In genomic region chr4:153495480-153496206, GRCh38 we compare ENCODE assay signal across 14 cellular contexts. TPM values are rescaled to one million over a fixed set of nuclear protein-coding genes. Genes with fewer than 3 reads are reported as not detected.
DNase-seq lines count a peak whose midpoint lies in the region; ATAC-seq, FAIRE-seq and TF ChIP-seq lines count a peak whose summit lies in the region.
"Had no signal": no experiment of that assay in that cellular context is flagged by ENCODE, and none has a peak within 500 bp of the region (broad histone marks: within the 10 kb centered on the region; RNA-seq: fewer than 3 reads in every experiment).

No MANE protein-coding gene starts in this region.

- H2AFZ ChIP-seq in mesenchymal stem cell (ENCODE audit: low read depth, low read length), result no peak overlapping the region

- H2BK120ac ChIP-seq in mesenchymal stem cell (ENCODE audit: low read depth, low read length), result no peak overlapping the region

- peaks cover 17% of the 10 kb centered on the region for H3K4me1 Mint-ChIP-seq in CD14-positive monocyte
- peaks cover 89% of the 10 kb centered on the region for H3K4me1 Mint-ChIP-seq in activated naive CD8-positive, alpha-beta T cell (ENCODE audit: low read depth)
- peaks cover 75 to 96% (median 89%) of the 10 kb centered on the region in 7 donors for H3K4me1 Mint-ChIP-seq in naive thymus-derived CD4-positive, alpha-beta T cell

- H3K4me2 ChIP-seq in mesenchymal stem cell (ENCODE audit: low read length, poor library complexity, severe bottlenecking), result no peak overlapping the region

- H3K18ac ChIP-seq in mesenchymal stem cell (ENCODE audit: low read depth in 1 of 2, low read length in 2 of 2), result no peak overlapping the region

- H3K9me3 Mint-ChIP-seq in CD14-positive monocyte, result no peaks in the 10 kb centered on the region
- no peaks in the 10 kb centered on the region for H3K9me3 Mint-ChIP-seq in activated naive CD8-positive, alpha-beta T cell (ENCODE audit: low read depth)
- H3K9me3 Mint-ChIP-seq in naive thymus-derived CD4-positive, alpha-beta T cell, result peaks cover 0 to 3% (median 0%) of the 10 kb centered on the region in 11 donors

- no peak overlapping the region for H4K8ac ChIP-seq in mesenchymal stem cell (ENCODE audit: low read length)

- intact Hi-C loops in CD14-positive monocyte (cut with micrococcal nuclease), result no loop called here
- intact Hi-C loops in naive thymus-derived CD4-positive, alpha-beta T cell (cut with micrococcal nuclease), result loop anchor here in 1 of 2 donors (2.0 kb wide), 1 partner anchor 79 kb away; no protein-coding TSS in a partner anchor

- no peaks in the 10 kb centered on the region for H3K9me3 ChIP-seq in naive thymus-derived CD4-positive, alpha-beta T cell (ENCODE audit: control insufficient read depth in 2 of 3, low read length in 3 of 3)
- H3K9me3 ChIP-seq in mesenchymal stem cell (ENCODE audit: control insufficient read depth, low read length), result no peaks in the 10 kb centered on the region
- H3K9me3 ChIP-seq: Peyer's patch had no signal

- no peak for DNase-seq in CD14-positive monocyte (ENCODE audit: low spot score)
- no peak for DNase-seq in GM19239 (ENCODE audit: insufficient read length, low spot score)
- DNase-seq in naive thymus-derived CD4-positive, alpha-beta T cell, result peak in 4 of 9 donors; percentile 18 to 39 (median 35)
- no peak for DNase-seq in NCI-H146 treated with DMSO at 0.1 percent for 48 hours (lab: John Stamatoyannopoulos, UW; ENCODE audit: unreplicated experiment)
- DNase-seq in NCI-H1694 (lab: John Stamatoyannopoulos, UW), result no peak
- no peak for DNase-seq in NAMALWA (ENCODE audit: low spot score)
- no peak for DNase-seq in mesenchymal stem cell
- DNase-seq: activated T-cell treated with anti-CD3 and anti-CD28 coated beads, Interleukin-2, amount 50 U/mL, for 48 hours; cerebellar nuclear complex; NCI-H226; Peyer's patch; stimulated activated CD4-positive, alpha-beta T cell treated with anti-CD3 and anti-CD28 coated beads, Interleukin-2, amount 100 ng/mL, for 24 hours had no signal

- no peak for TF ChIP-seq CTCF in CD14-positive monocyte (IDR thresholded peaks at IDR 0.05)

- no peaks in the 10 kb centered on the region for H3K27me3 ChIP-seq in naive thymus-derived CD4-positive, alpha-beta T cell (ENCODE audit: control insufficient read depth in 2 of 2, insufficient read depth in 2 of 2, low read length in 2 of 2)
- no peaks in the 10 kb centered on the region for H3K27me3 ChIP-seq in mesenchymal stem cell (ENCODE audit: control insufficient read depth in 1 of 2, insufficient read depth in 1 of 2, low read length in 2 of 2)
- H3K27me3 ChIP-seq: Peyer's patch had no signal

- H3K27ac ChIP-seq in naive thymus-derived CD4-positive, alpha-beta T cell (ENCODE audit: low read depth, low read length), result peak overlapping the region; percentile 83
- H3K27ac ChIP-seq in mesenchymal stem cell (ENCODE audit: low read length, poor library complexity, severe bottlenecking), result no peak overlapping the region
- H3K27ac ChIP-seq: C4-2B had no signal

- no peak overlapping the region for H2BK5ac ChIP-seq in mesenchymal stem cell (ENCODE audit: low read depth, low read length, poor library complexity, severe bottlenecking)

- H3K4me3 Mint-ChIP-seq in CD14-positive monocyte, result no peak overlapping the region
- H3K4me3 Mint-ChIP-seq in activated naive CD8-positive, alpha-beta T cell, result peak overlapping the region; percentile 64
- H3K4me3 Mint-ChIP-seq in naive thymus-derived CD4-positive, alpha-beta T cell, result peak overlapping the region; percentile 61 to 85 (median 78)

- H3K23ac ChIP-seq in mesenchymal stem cell (ENCODE audit: low read length in 2 of 2), result no peak overlapping the region

- H3K27ac Mint-ChIP-seq in CD14-positive monocyte, result peak overlapping the region in 5 of 7 donors; percentile 1 to 79 (median 21)
- H3K27ac Mint-ChIP-seq in activated naive CD8-positive, alpha-beta T cell, result peak overlapping the region; percentile 98
- H3K27ac Mint-ChIP-seq in naive thymus-derived CD4-positive, alpha-beta T cell, result peak overlapping the region; percentile 93 to 100 (median 98)

- H3K4me3 ChIP-seq in naive thymus-derived CD4-positive, alpha-beta T cell (ENCODE audit: low read length), result no peak overlapping the region
- no peak overlapping the region for H3K4me3 ChIP-seq in mesenchymal stem cell (ENCODE audit: insufficient read depth in 1 of 2, low read depth in 1 of 2, low read length in 2 of 2)
- H3K4me3 ChIP-seq: Peyer's patch had no signal

- no peak overlapping the region for H3K4ac ChIP-seq in mesenchymal stem cell (ENCODE audit: low read depth in 1 of 2, low read length in 2 of 2)

- H3K36me3 ChIP-seq in naive thymus-derived CD4-positive, alpha-beta T cell (ENCODE audit: control insufficient read depth in 2 of 3, insufficient read depth in 3 of 3, low read length in 3 of 3), result no peaks in the 10 kb centered on the region
- no peaks in the 10 kb centered on the region for H3K36me3 ChIP-seq in mesenchymal stem cell (ENCODE audit: control insufficient read depth in 1 of 2, insufficient read depth in 2 of 2, low read depth in 1 of 2, low read length in 2 of 2)
- H3K36me3 ChIP-seq: Peyer's patch had no signal

- no peak for ATAC-seq in naive thymus-derived CD4-positive, alpha-beta T cell

- peak; percentile 74 for FAIRE-seq in GM19239 (lab: Jason Lieb, UNC)

- 91% methylated on average over 8 of the region's 9 CpGs for WGBS in mesenchymal stem cell

- peaks cover 52 to 67% of the 10 kb centered on the region in 2 donors for H3K36me3 Mint-ChIP-seq in CD14-positive monocyte
- peaks cover 11% of the 10 kb centered on the region for H3K36me3 Mint-ChIP-seq in activated naive CD8-positive, alpha-beta T cell
- peaks cover 4 to 17% (median 8%) of the 10 kb centered on the region in 5 donors for H3K36me3 Mint-ChIP-seq in naive thymus-derived CD4-positive, alpha-beta T cell

- POLR2A ChIA-PET in naive thymus-derived CD4-positive, alpha-beta T cell (lab: Charles Lee), result interaction anchor here (0.6 to 5.0 kb wide), 13 partner anchors 9 to 443 kb away, joined by 3 to 93 read pairs (median 4); partner anchors contain the start of gene TMEM131L

- no peak overlapping the region for H2BK15ac ChIP-seq in mesenchymal stem cell (ENCODE audit: low read depth, poor library complexity, severe bottlenecking)

- no peak overlapping the region for H4K91ac ChIP-seq in mesenchymal stem cell (ENCODE audit: low read length)

- no peaks in the 10 kb centered on the region for H3K27me3 Mint-ChIP-seq in CD14-positive monocyte (ENCODE audit: low read depth in 3 of 3)
- H3K27me3 Mint-ChIP-seq in activated naive CD8-positive, alpha-beta T cell, result no peaks in the 10 kb centered on the region
- H3K27me3 Mint-ChIP-seq in naive thymus-derived CD4-positive, alpha-beta T cell, result no peaks in the 10 kb centered on the region

- peaks cover 52 to 85% of the 10 kb centered on the region in 2 donors for H3K4me1 ChIP-seq in naive thymus-derived CD4-positive, alpha-beta T cell (ENCODE audit: control insufficient read depth in 2 of 2, insufficient read depth in 2 of 2, low read length in 2 of 2)
- H3K4me1 ChIP-seq in mesenchymal stem cell (ENCODE audit: control insufficient read depth, insufficient read depth, low read depth, low read length), result peaks cover 4% of the 10 kb centered on the region

- no peak overlapping the region for H2AK5ac ChIP-seq in mesenchymal stem cell (ENCODE audit: low read length, severe bottlenecking)

- CTCF ChIA-PET in naive thymus-derived CD4-positive, alpha-beta T cell (lab: Charles Lee), result interaction anchor here (0.8 to 1.6 kb wide), 8 partner anchors 9 to 150 kb away, joined by 3 to 4 read pairs (median 4); partner anchors contain the start of gene MND1

- peaks cover 27% of the 10 kb centered on the region for H3K79me1 ChIP-seq in mesenchymal stem cell (replicated peaks; ENCODE audit: low read length, poor library complexity, severe bottlenecking)

- no peak overlapping the region for H3K9ac ChIP-seq in mesenchymal stem cell (ENCODE audit: low read length)

- no peak overlapping the region for H3K14ac ChIP-seq in mesenchymal stem cell (ENCODE audit: low read length in 2 of 2)

- H2BK12ac ChIP-seq in mesenchymal stem cell (ENCODE audit: low read length in 2 of 2), result no peak overlapping the region

RNA-seq across cellular contexts. Expression of gene TMEM131L, which starts 29.5 kb away (rescaled TPM):
- polyA plus RNA-seq in CD14-positive monocyte, result 10 to 100 TPM; 11.2 to 26.0 TPM
- total RNA-seq in naive thymus-derived CD4-positive, alpha-beta T cell, result 100 to 1,000 TPM in 2 of 5 experiments, 10 to 100 TPM in 3; 45.8 to 111 (median 97.7) TPM
- 10 to 100 TPM; 45.7 to 59.9 TPM for polyA plus RNA-seq in naive thymus-derived CD4-positive, alpha-beta T cell
- 3.8 TPM for polyA plus RNA-seq in mesenchymal stem cell (2013, experiment 1 of 2)
- 3.5 TPM for polyA plus RNA-seq in mesenchymal stem cell (2013, experiment 2 of 2)

Comparison
In these comparisons a context has a peak if more than half of its experiments do, and no peak if none do; other contexts are left out.
1. H3K27ac Mint-ChIP-seq: peak in every context shown above with its lines; median percentile 98 in activated naive CD8-positive, alpha-beta T cell; 98 in naive thymus-derived CD4-positive, alpha-beta T cell; 21 in CD14-positive monocyte.
2. H3K4me3 Mint-ChIP-seq: peak in activated naive CD8-positive, alpha-beta T cell (single experiment) and naive thymus-derived CD4-positive, alpha-beta T cell (10 of 10); none in CD14-positive monocyte (0 of 2).